In genomic region chr6:129203190-129203900, GRCh38 we compare ENCODE assay signal across 20 cellular contexts.
DNase-seq lines count a peak whose midpoint lies in the region; ATAC-seq, FAIRE-seq and TF ChIP-seq lines count a peak whose summit lies in the region.
"Had no signal": no experiment of that assay in that cellular context is flagged by ENCODE, and none has a peak within 500 bp of the region (broad histone marks: within the 10 kb centered on the region; RNA-seq: fewer than 3 reads in every experiment).

No MANE protein-coding gene starts in this region.

- TF ChIP-seq POLR2A in uterus (IDR thresholded peaks at IDR 0.05) = no peak

- H3K27ac Mint-ChIP-seq in astrocyte (ENCODE audit: unreplicated experiment) = no peak overlapping the region
- H3K27ac Mint-ChIP-seq in activated T-helper 17 cell treated with anti-CD3 and anti-CD28 coated beads, Interleukin-2, amount 50 U/mL, for 72 hours = no peak overlapping the region
- H3K27ac Mint-ChIP-seq: CD4-positive, CD25-positive, alpha-beta regulatory T cell; GM23338 had no signal

- intact Hi-C loops in uterus (cut with DNase I; ENCODE audit: low total_unique reads) = no loop called here

- ATAC-seq in activated T-helper 17 cell treated with anti-CD3 and anti-CD28 coated beads, Interleukin-2, amount 50 U/mL, for 72 hours (replicated peaks) = no peak
- ATAC-seq: GM23338 had no signal

- no peak overlapping the region for H3K4me3 Mint-ChIP-seq in astrocyte (ENCODE audit: unreplicated experiment)
- no peak overlapping the region for H3K4me3 Mint-ChIP-seq in activated T-helper 17 cell treated with anti-CD3 and anti-CD28 coated beads, Interleukin-2, amount 50 U/mL, for 72 hours
- H3K4me3 Mint-ChIP-seq: CD4-positive, CD25-positive, alpha-beta regulatory T cell; GM23338 had no signal

- H3K4me1 ChIP-seq in astrocyte (ENCODE audit: insufficient read depth, low read length) (peaks cover 5% of the 10 kb centered on the region), uterus (no peaks in the 10 kb centered on the region)

- H3K9ac ChIP-seq in astrocyte (ENCODE audit: low read length) = no peak overlapping the region

- H3K27me3 ChIP-seq in astrocyte (ENCODE audit: insufficient read depth, low read length) (no peaks in the 10 kb centered on the region), uterus (no peaks in the 10 kb centered on the region)

- TF ChIP-seq CTCF in astrocyte (IDR thresholded peaks at IDR 0.05; ENCODE audit: insufficient read depth, low read depth, low read length) (no peak), uterus (IDR thresholded peaks at IDR 0.05) (no peak)

- H3K9me3 Mint-ChIP-seq in astrocyte (ENCODE audit: unreplicated experiment) = no peaks in the 10 kb centered on the region
- H3K9me3 Mint-ChIP-seq in activated T-helper 17 cell treated with anti-CD3 and anti-CD28 coated beads, Interleukin-2, amount 50 U/mL, for 72 hours = no peaks in the 10 kb centered on the region
- H3K9me3 Mint-ChIP-seq: GM23338 had no signal

- H2AFZ ChIP-seq in astrocyte (ENCODE audit: low read depth, low read length) = no peak overlapping the region
- H2AFZ ChIP-seq: GM23338 had no signal

- peak; percentile 68 for FAIRE-seq in astrocyte (lab: Jason Lieb, UNC)
- FAIRE-seq: A204.1, RCC 7860 had no signal

- DNase-seq in A172 (ENCODE audit: low spot score) (peak; percentile 28), HCEC 1CT (peak; percentile 3), astrocyte (ENCODE audit: low read depth) (peak; percentile 60), iris pigment epithelial cell (ENCODE audit: low read depth) (peak; percentile 60), hepatic stellate cell (ENCODE audit: low spot score) (no peak), uterus (no peak)
- DNase-seq in activated CD4-positive, alpha-beta T cell treated with anti-CD3 and anti-CD28 coated beads, Interleukin-2, amount 50 U/mL, for 48 hours = no peak
- DNase-seq: Calu3; CD4-positive, CD25-positive, alpha-beta regulatory T cell; DMS79; KG1; MM.1S; NCI-H1105 treated with DMSO at 0.1 percent for 48 hours; NCI-H187; NCI-H748 treated with DMSO at 0.1 percent for 48 hours; SHP77 treated with DMSO at 0.1 percent for 48 hours had no signal

- peaks cover 3% of the 10 kb centered on the region for H3K4me1 Mint-ChIP-seq in astrocyte (ENCODE audit: low read depth, unreplicated experiment)
- H3K4me1 Mint-ChIP-seq in activated T-helper 17 cell treated with anti-CD3 and anti-CD28 coated beads, Interleukin-2, amount 50 U/mL, for 72 hours = no peaks in the 10 kb centered on the region
- H3K4me1 Mint-ChIP-seq: CD4-positive, CD25-positive, alpha-beta regulatory T cell had no signal

- peaks cover 1% of the 10 kb centered on the region for H3K27me3 Mint-ChIP-seq in astrocyte (ENCODE audit: low read depth, unreplicated experiment)
- H3K27me3 Mint-ChIP-seq in activated T-helper 17 cell treated with anti-CD3 and anti-CD28 coated beads, Interleukin-2, amount 50 U/mL, for 72 hours = peaks cover under 1% of the 10 kb centered on the region

- H3K79me2 ChIP-seq in astrocyte (ENCODE audit: insufficient read depth, low read length) = no peaks in the 10 kb centered on the region

- H3K36me3 ChIP-seq in astrocyte (ENCODE audit: insufficient read depth, low read length) (no peaks in the 10 kb centered on the region), uterus (peaks cover 0 to 2% of the 10 kb centered on the region in 2 donors)

- H3K27ac ChIP-seq in astrocyte (ENCODE audit: low read depth, low read length) (no peak overlapping the region), uterus (no peak overlapping the region)

- no peak overlapping the region for H3K4me3 ChIP-seq in astrocyte (ENCODE audit: insufficient read depth, low read depth, low read length)
- no peak overlapping the region for H3K4me3 ChIP-seq in uterus
- H3K4me3 ChIP-seq: GM23338 had no signal

- H3K9me3 ChIP-seq in astrocyte (ENCODE audit: insufficient read depth, low read depth, low read length) (no peaks in the 10 kb centered on the region), uterus (no peaks in the 10 kb centered on the region)

- H3K4me2 ChIP-seq in astrocyte (ENCODE audit: low read length) = peak overlapping the region; percentile 5
- H3K4me2 ChIP-seq: GM23338 had no signal

- no peaks in the 10 kb centered on the region for H4K20me1 ChIP-seq in astrocyte (ENCODE audit: insufficient read depth, low read length)

- H3K36me3 Mint-ChIP-seq in astrocyte (ENCODE audit: low read depth, unreplicated experiment) = no peaks in the 10 kb centered on the region
- H3K36me3 Mint-ChIP-seq in activated T-helper 17 cell treated with anti-CD3 and anti-CD28 coated beads, Interleukin-2, amount 50 U/mL, for 72 hours (ENCODE audit: low read depth) = no peaks in the 10 kb centered on the region
- H3K36me3 Mint-ChIP-seq: CD4-positive, CD25-positive, alpha-beta regulatory T cell had no signal

Comparison
In these comparisons a context has a peak if more than half of its experiments do, and no peak if none do; other contexts are left out.
1. DNase-seq: peak in A172 (single experiment), HCEC 1CT (single experiment), astrocyte (single experiment) and iris pigment epithelial cell (single experiment); none in hepatic stellate cell (single experiment), activated CD4-positive, alpha-beta T cell treated with anti-CD3 and anti-CD28 coated beads, Interleukin-2, amount 50 U/mL, for 48 hours (0 of 2) and uterus (0 of 2).